1 cellular context compared by ENCODE assay signal in genomic region chr3:129473067-129473765, GRCh38.
TF ChIP-seq lines count a peak whose summit lies in the region.

No MANE protein-coding gene starts in this region.

TF ChIP-seq in HepG2, 621 proteins besides CTCF, POLR2A, EP300 and RAD21:
- TF ChIP-seq ZFP82 (CRISPR knock-in tag; IDR thresholded peaks at IDR 0.05; ENCODE audit: borderline replicate concordance) (no peak), RFXANK (CRISPR knock-in tag; IDR thresholded peaks at IDR 0.05) (no peak), ZNF552 (CRISPR knock-in tag; IDR thresholded peaks at IDR 0.05; ENCODE audit: borderline replicate concordance) (no peak), TP53 (CRISPR knock-in tag; conservative IDR thresholded peaks at IDR 0.05) (no peak), RERE (CRISPR knock-in tag; IDR thresholded peaks at IDR 0.05; ENCODE audit: low read depth) (no peak), RARA (CRISPR knock-in tag; IDR thresholded peaks at IDR 0.05) (peak; percentile 63), ZXDC (CRISPR knock-in tag; IDR thresholded peaks at IDR 0.05) (no peak), ZNF142 (CRISPR knock-in tag; IDR thresholded peaks at IDR 0.05) (no peak), HNF4A (CRISPR knock-in tag; IDR thresholded peaks at IDR 0.05) (0 out of 2 replicates have a peak, but pooled peaks have one; percentile 11), ONECUT2 (CRISPR knock-in tag; IDR thresholded peaks at IDR 0.05) (peak; percentile 43; the same call in 1 of the 2 replicates), SAP130 (CRISPR knock-in tag; IDR thresholded peaks at IDR 0.05; ENCODE audit: low read depth) (no peak), MTF2 (CRISPR knock-in tag; IDR thresholded peaks at IDR 0.05; ENCODE audit: borderline replicate concordance) (no peak), NFYC (CRISPR knock-in tag; IDR thresholded peaks at IDR 0.05) (no peak), IKZF1 (IDR thresholded peaks at IDR 0.05) (no peak), PBX2 (CRISPR knock-in tag; IDR thresholded peaks at IDR 0.05) (no peak), SOX6 (IDR thresholded peaks at IDR 0.05) (no peak), SOX6 (CRISPR knock-in tag; IDR thresholded peaks at IDR 0.05) (0 out of 2 replicates have a peak, but pooled peaks have one; percentile 28), SP140L (CRISPR knock-in tag; IDR thresholded peaks at IDR 0.05; ENCODE audit: borderline replicate concordance) (no peak)
- TF ChIP-seq, protein P1, sequence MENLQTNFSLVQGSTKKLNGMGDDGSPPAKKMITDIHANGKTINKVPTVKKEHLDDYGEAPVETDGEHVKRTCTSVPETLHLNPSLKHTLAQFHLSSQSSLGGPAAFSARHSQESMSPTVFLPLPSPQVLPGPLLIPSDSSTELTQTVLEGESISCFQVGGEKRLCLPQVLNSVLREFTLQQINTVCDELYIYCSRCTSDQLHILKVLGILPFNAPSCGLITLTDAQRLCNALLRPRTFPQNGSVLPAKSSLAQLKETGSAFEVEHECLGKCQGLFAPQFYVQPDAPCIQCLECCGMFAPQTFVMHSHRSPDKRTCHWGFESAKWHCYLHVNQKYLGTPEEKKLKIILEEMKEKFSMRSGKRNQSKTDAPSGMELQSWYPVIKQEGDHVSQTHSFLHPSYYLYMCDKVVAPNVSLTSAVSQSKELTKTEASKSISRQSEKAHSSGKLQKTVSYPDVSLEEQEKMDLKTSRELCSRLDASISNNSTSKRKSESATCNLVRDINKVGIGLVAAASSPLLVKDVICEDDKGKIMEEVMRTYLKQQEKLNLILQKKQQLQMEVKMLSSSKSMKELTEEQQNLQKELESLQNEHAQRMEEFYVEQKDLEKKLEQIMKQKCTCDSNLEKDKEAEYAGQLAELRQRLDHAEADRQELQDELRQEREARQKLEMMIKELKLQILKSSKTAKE (CRISPR knock-in tag; IDR thresholded peaks at IDR 0.05; ENCODE audit: borderline replicate concordance): no peak
